ENCODE assay signal across 17 cellular contexts in genomic region chr13:74920361-74920760, GRCh38.
"Had no signal": no experiment of that assay in that cellular context is flagged by ENCODE, and none has a peak within 500 bp of the region (broad histone marks: within the 10 kb centered on the region; RNA-seq: fewer than 3 reads in every experiment).

No MANE protein-coding gene starts in this region.

- H3K9me3 Mint-ChIP-seq: activated CD4-positive, alpha-beta memory T cell treated with anti-CD3 and anti-CD28 coated beads for 36 hours had no signal

- H3K27me3 ChIP-seq: ascending aorta, gastrocnemius medialis, heart right ventricle, neutrophil had no signal

- H2AFZ ChIP-seq: parathyroid adenoma had no signal

- H3K4me1 Mint-ChIP-seq: activated CD4-positive, alpha-beta T cell treated with anti-CD3 and anti-CD28 coated beads for 36 hours; activated naive CD8-positive, alpha-beta T cell treated with anti-CD3 and anti-CD28 coated beads, Interleukin-2, amount 50 U/mL, for 24 hours had no signal

- H3K4me3 ChIP-seq: ascending aorta, gastrocnemius medialis, heart right ventricle had no signal

- ATAC-seq: activated CD4-positive, alpha-beta T cell treated with anti-CD3 and anti-CD28 coated beads for 36 hours; activated CD8-positive, alpha-beta memory T cell treated with anti-CD3 and anti-CD28 coated beads, Interleukin-2, amount 10 ng/mL, durations not matched to agents 7 days and 5 days; activated naive CD8-positive, alpha-beta T cell treated with anti-CD3 and anti-CD28 coated beads, Interleukin-2, amount 50 U/mL, for 24 hours; gastrocnemius medialis; heart right ventricle had no signal

- H3K4me3 Mint-ChIP-seq: activated CD4-positive, alpha-beta memory T cell treated with anti-CD3 and anti-CD28 coated beads for 36 hours; activated CD4-positive, alpha-beta T cell treated with anti-CD3 and anti-CD28 coated beads for 36 hours; activated CD8-positive, alpha-beta memory T cell treated with anti-CD3 and anti-CD28 coated beads, Interleukin-2, amount 10 ng/mL, durations not matched to agents 7 days and 5 days; activated naive CD4-positive, alpha-beta T cell treated with anti-CD3 and anti-CD28 coated beads for 36 hours; activated naive CD8-positive, alpha-beta T cell treated with anti-CD3 and anti-CD28 coated beads, Interleukin-2, amount 50 U/mL, for 24 hours; stimulated activated effector memory CD8-positive, alpha-beta T cell treated with anti-CD3 and anti-CD28 coated beads, Interleukin-12 subunit alpha, Interleukin-12 subunit beta, amount 100 ng/mL, for 72 hours had no signal

- H3K27me3 Mint-ChIP-seq: activated CD4-positive, alpha-beta T cell treated with anti-CD3 and anti-CD28 coated beads for 36 hours; activated CD8-positive, alpha-beta memory T cell treated with anti-CD3 and anti-CD28 coated beads, Interleukin-2, amount 10 ng/mL, durations not matched to agents 7 days and 5 days had no signal

- H3K27ac Mint-ChIP-seq: activated CD4-positive, alpha-beta memory T cell treated with anti-CD3 and anti-CD28 coated beads for 36 hours; activated CD4-positive, alpha-beta T cell treated with anti-CD3 and anti-CD28 coated beads for 36 hours; activated CD8-positive, alpha-beta memory T cell treated with anti-CD3 and anti-CD28 coated beads, Interleukin-2, amount 10 ng/mL, durations not matched to agents 7 days and 5 days; activated naive CD4-positive, alpha-beta T cell treated with anti-CD3 and anti-CD28 coated beads for 36 hours; activated naive CD8-positive, alpha-beta T cell treated with anti-CD3 and anti-CD28 coated beads, Interleukin-2, amount 50 U/mL, for 24 hours; activated T-helper 2 cell treated with anti-CD3 and anti-CD28 coated beads, Interferon-gamma antibody, Interleukin-2, Interleukin-4, amounts not matched to agents 10 μg/mL and 5 μg/mL and 100 μg/mL, durations not matched to agents 14 hours and 24 hours and 36 hours; stimulated activated effector memory CD8-positive, alpha-beta T cell treated with anti-CD3 and anti-CD28 coated beads, Interleukin-12 subunit alpha, Interleukin-12 subunit beta, amount 100 ng/mL, for 72 hours had no signal

- H3K4me1 ChIP-seq: ascending aorta, gastrocnemius medialis, heart right ventricle, parathyroid adenoma had no signal

- H3K9me3 ChIP-seq: ascending aorta, gastrocnemius medialis, neutrophil had no signal

- H3K36me3 ChIP-seq: ascending aorta, gastrocnemius medialis, heart right ventricle, neutrophil, WERI-Rb-1 had no signal

- H3K36me3 Mint-ChIP-seq: activated CD4-positive, alpha-beta memory T cell treated with anti-CD3 and anti-CD28 coated beads for 36 hours; activated CD8-positive, alpha-beta memory T cell treated with anti-CD3 and anti-CD28 coated beads, Interleukin-2, amount 10 ng/mL, durations not matched to agents 7 days and 5 days; stimulated activated effector memory CD8-positive, alpha-beta T cell treated with anti-CD3 and anti-CD28 coated beads, Interleukin-12 subunit alpha, Interleukin-12 subunit beta, amount 100 ng/mL, for 72 hours had no signal

- DNase-seq: activated CD4-positive, alpha-beta memory T cell treated with anti-CD3 and anti-CD28 coated beads for 36 hours; activated CD4-positive, alpha-beta T cell treated with anti-CD3 and anti-CD28 coated beads for 36 hours; activated CD8-positive, alpha-beta memory T cell treated with anti-CD3 and anti-CD28 coated beads, Interleukin-2, amount 10 ng/mL, durations not matched to agents 7 days and 5 days; activated naive CD4-positive, alpha-beta T cell treated with anti-CD3 and anti-CD28 coated beads for 36 hours; activated naive CD8-positive, alpha-beta T cell treated with anti-CD3 and anti-CD28 coated beads, Interleukin-2, amount 50 U/mL, for 24 hours; activated T-cell treated with anti-CD3 and anti-CD28 coated beads, Interleukin-2, amount 50 U/mL, for 1 hour; gastrocnemius medialis; heart right ventricle; stimulated activated CD4-positive, alpha-beta T cell treated with anti-CD3 and anti-CD28 coated beads, Interleukin-12 subunit alpha, Interleukin-12 subunit beta, amount 100 ng/mL, for 4 hours; stimulated activated CD4-positive, alpha-beta T cell treated with anti-CD3 and anti-CD28 coated beads, Interleukin-2, amount 100 ng/mL, for 24 hours; T-helper 9 cell; WERI-Rb-1 had no signal
